ENCODE assay signal across 8 cellular contexts in genomic region chr4:102344955-102345794, GRCh38. TPM values are rescaled to one million over a fixed set of nuclear protein-coding genes. Genes with fewer than 3 reads are reported as not detected.
DNase-seq lines count a peak whose midpoint lies in the region; FAIRE-seq and TF ChIP-seq lines count a peak whose summit lies in the region.

SLC39A8 (minus strand) TSS chr4:102345482; CDS start chr4:102344662, 820 bp downstream.

- H3K4me3 ChIP-seq in LNCaP clone FGC (ENCODE audit: low read depth, low read length) (peak within 1 kb of the TSS; percentile 61), fibroblast of villous mesenchyme (ENCODE audit: low read depth, low read length) (peak within 1 kb of the TSS; percentile 81), neuron (ENCODE audit: low read length) (peak within 1 kb of the TSS; percentile 61)

- DNase-seq in GF-D8 (lab: John Stamatoyannopoulos, UW) (peak; percentile 96), H54 (ENCODE audit: insufficient read length, low spot score) (peak; percentile 64), LNCaP clone FGC (ENCODE audit: low read depth) (peak; percentile 43), SIG-M5 (lab: John Stamatoyannopoulos, UW) (peak; percentile 59), activated gamma-delta T cell (lab: John Stamatoyannopoulos, UW) (peak; percentile 65), fibroblast of villous mesenchyme (ENCODE audit: low read depth) (peak; percentile 70), stromal cell of bone marrow (ENCODE audit: low read depth) (peak; percentile 58)

- H3K9me3 ChIP-seq in neuron (ENCODE audit: low read length): no peaks in the 10 kb centered on the region

- TF ChIP-seq CTCF in LNCaP clone FGC (IDR thresholded peaks at IDR 0.05; ENCODE audit: control insufficient read depth, extremely low read depth, insufficient read depth) (peak; percentile 69), fibroblast of villous mesenchyme (IDR thresholded peaks at IDR 0.05; ENCODE audit: insufficient read depth, low read depth, low read length) (peak; percentile 71)

- H3K27me3 ChIP-seq in neuron (ENCODE audit: insufficient read depth, low read length): peaks cover 9% of the 10 kb centered on the region

- peak; percentile 62 for FAIRE-seq in H54 (lab: Jason Lieb, UNC)

- peak; percentile 28; the same call in 1 of the 2 replicates for TF ChIP-seq POLR2A in H54 (IDR thresholded peaks at IDR 0.05; ENCODE audit: low read depth, low read length)

- H2AFZ ChIP-seq in neuron (ENCODE audit: low read depth, low read length): peak within 1 kb of the TSS; percentile 98

- no peaks in the 10 kb centered on the region for H3K36me3 ChIP-seq in neuron (ENCODE audit: insufficient read depth, low read length)

- peaks cover 17% of the 10 kb centered on the region for H3K4me1 ChIP-seq in neuron (ENCODE audit: insufficient read depth, low read length)

RNA-seq across cellular contexts. Expression of gene SLC39A8, which starts in this region (rescaled TPM):
- 7.1 and 38.4 TPM in 2 replicates for total RNA-seq in fibroblast of villous mesenchyme

Comparison
In these comparisons a context has a peak if more than half of its experiments do, and no peak if none do; other contexts are left out.
1. Peak in every context shown above with its lines: DNase-seq and H3K4me3 ChIP-seq.
2. DNase-seq: peak in every context shown above with its lines; median percentile 96 in GF-D8; 70 in fibroblast of villous mesenchyme; 65 in activated gamma-delta T cell; 64 in H54; 59 in SIG-M5; 58 in stromal cell of bone marrow; 43 in LNCaP clone FGC.